ENCODE assay signal across 11 cellular contexts in the genomic region with DNA sequence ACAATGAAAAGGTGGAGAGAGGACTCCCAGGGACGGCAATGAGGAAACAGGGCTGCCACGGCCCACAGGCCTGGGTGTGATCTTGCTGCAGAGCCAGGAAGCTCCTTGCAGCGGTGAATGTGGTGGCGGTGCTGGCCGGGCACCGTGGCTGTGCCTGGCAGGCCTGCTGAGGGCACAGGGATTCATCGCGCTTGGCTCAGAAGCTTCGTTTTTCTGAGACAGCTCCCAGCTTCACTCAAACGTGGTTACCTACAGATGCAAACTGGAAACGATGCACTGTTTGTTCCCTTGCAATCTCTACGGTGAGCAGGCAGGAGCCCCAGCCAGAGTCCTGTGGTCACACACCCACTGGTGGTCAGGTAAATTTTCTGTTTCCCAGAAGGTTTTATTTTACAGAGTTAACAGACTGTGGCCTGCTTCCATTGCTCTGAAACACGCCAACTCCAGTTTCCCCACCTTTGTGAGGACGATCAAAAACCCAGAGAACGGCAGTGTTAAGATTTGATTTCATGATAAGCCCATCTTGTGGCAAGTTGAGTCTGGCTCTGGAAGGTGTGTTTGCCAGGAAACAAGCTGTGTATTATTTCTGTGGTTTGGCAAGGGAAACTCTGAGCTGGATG.
DNase-seq lines count a peak whose midpoint lies in the region; ATAC-seq and TF ChIP-seq lines count a peak whose summit lies in the region.
"Had no signal": no experiment of that assay in that cellular context is flagged by ENCODE, and none has a peak within 500 bp of the region (broad histone marks: within the 10 kb centered on the region; RNA-seq: fewer than 3 reads in every experiment).

No MANE protein-coding gene starts in this region.

- peak overlapping the region; percentile 23 for H3K4me3 Mint-ChIP-seq in activated CD8-positive, alpha-beta memory T cell treated with anti-CD3 and anti-CD28 coated beads, Interleukin-2, amount 10 ng/mL, durations not matched to agents 7 days and 5 days
- no peak overlapping the region for H3K4me3 Mint-ChIP-seq in type B pancreatic cell
- H3K4me3 Mint-ChIP-seq: CD4-positive, CD25-positive, alpha-beta regulatory T cell had no signal

- H3K4me1 ChIP-seq in right atrium auricular region (no peaks in the 10 kb centered on the region), heart right ventricle (peaks cover 0 to 25% (median 0%) of the 10 kb centered on the region in 9 donors), foreskin keratinocyte (peaks cover 18% of the 10 kb centered on the region)

- H3K27ac ChIP-seq in right atrium auricular region (no peak overlapping the region), heart right ventricle (peak overlapping the region in 1 of 10 donors; percentile 6), foreskin keratinocyte (peak overlapping the region; percentile 57)
- H3K27ac ChIP-seq: thyroid gland had no signal

- no peaks in the 10 kb centered on the region for H3K9me3 Mint-ChIP-seq in activated CD8-positive, alpha-beta memory T cell treated with anti-CD3 and anti-CD28 coated beads, Interleukin-2, amount 10 ng/mL, durations not matched to agents 7 days and 5 days (ENCODE audit: low read depth)
- no peaks in the 10 kb centered on the region for H3K9me3 Mint-ChIP-seq in type B pancreatic cell

- H3K4me3 ChIP-seq in right atrium auricular region: no peak overlapping the region
- no peak overlapping the region for H3K4me3 ChIP-seq in heart right ventricle
- H3K4me3 ChIP-seq: thyroid gland had no signal

- H3K9me3 ChIP-seq in right atrium auricular region (no peaks in the 10 kb centered on the region), heart right ventricle (no peaks in the 10 kb centered on the region)
- H3K9me3 ChIP-seq: thyroid gland had no signal

- TF ChIP-seq CTCF in right atrium auricular region (IDR thresholded peaks at IDR 0.05) (no peak), heart right ventricle (IDR thresholded peaks at IDR 0.05) (no peak), foreskin keratinocyte (conservative IDR thresholded peaks at IDR 0.05) (peak; percentile 26), type B pancreatic cell (conservative IDR thresholded peaks at IDR 0.05) (no peak)

- H3K4me1 Mint-ChIP-seq in activated CD8-positive, alpha-beta memory T cell treated with anti-CD3 and anti-CD28 coated beads, Interleukin-2, amount 10 ng/mL, durations not matched to agents 7 days and 5 days: peaks cover 63% of the 10 kb centered on the region
- H3K4me1 Mint-ChIP-seq in type B pancreatic cell (ENCODE audit: unreplicated experiment): peaks cover 5% of the 10 kb centered on the region

- H3K27ac Mint-ChIP-seq in activated CD8-positive, alpha-beta memory T cell treated with anti-CD3 and anti-CD28 coated beads, Interleukin-2, amount 10 ng/mL, durations not matched to agents 7 days and 5 days: peak overlapping the region; percentile 91
- no peak overlapping the region for H3K27ac Mint-ChIP-seq in type B pancreatic cell

- H3K27me3 ChIP-seq in right atrium auricular region (no peaks in the 10 kb centered on the region), heart right ventricle (no peaks in the 10 kb centered on the region), foreskin keratinocyte (no peaks in the 10 kb centered on the region)
- H3K27me3 ChIP-seq: thyroid gland had no signal

- CTCF ChIA-PET in activated CD8-positive, alpha-beta memory T cell treated with anti-CD3 and anti-CD28 coated beads, Interleukin-2, amount 10 ng/mL, durations not matched to agents 7 days and 5 days (lab: Charles Lee): interaction anchor here (0.8 to 6.2 kb wide), 12 partner anchors 9 to 263 kb away, joined by 3 to 52 read pairs (median 4); no protein-coding TSS in a partner anchor

- H3K36me3 Mint-ChIP-seq in activated CD8-positive, alpha-beta memory T cell treated with anti-CD3 and anti-CD28 coated beads, Interleukin-2, amount 10 ng/mL, durations not matched to agents 7 days and 5 days: peaks cover 16% of the 10 kb centered on the region
- no peaks in the 10 kb centered on the region for H3K36me3 Mint-ChIP-seq in type B pancreatic cell
- H3K36me3 Mint-ChIP-seq: CD4-positive, CD25-positive, alpha-beta regulatory T cell had no signal

- ATAC-seq in heart right ventricle (no peak), foreskin keratinocyte (peak; percentile 49)
- peak; percentile 67 for ATAC-seq in activated CD8-positive, alpha-beta memory T cell treated with anti-CD3 and anti-CD28 coated beads, Interleukin-2, amount 10 ng/mL, durations not matched to agents 7 days and 5 days

- DNase-seq in right atrium auricular region (ENCODE audit: low spot score): peak; percentile 43
- DNase-seq in heart right ventricle: no peak
- peak; percentile 77 for DNase-seq in activated CD8-positive, alpha-beta memory T cell treated with anti-CD3 and anti-CD28 coated beads, Interleukin-2, amount 10 ng/mL, durations not matched to agents 7 days and 5 days
- DNase-seq in foreskin keratinocyte: peak; percentile 80 to 88
- peak; percentile 31 for DNase-seq in type B pancreatic cell (ENCODE audit: extremely low spot score, unreplicated experiment)
- DNase-seq in NCI-H345 treated with DMSO at 0.1 percent for 48 hours (lab: John Stamatoyannopoulos, UW; ENCODE audit: unreplicated experiment): no peak
- no peak for DNase-seq in EL
- no peak for DNase-seq in NCI-H446 treated with DMSO at 0.1 percent for 48 hours (lab: John Stamatoyannopoulos, UW)
- DNase-seq: CD4-positive, CD25-positive, alpha-beta regulatory T cell; NCI-H1930; thyroid gland had no signal

- intact Hi-C loops in heart right ventricle (cut with DNase I): no loop called here

- H3K36me3 ChIP-seq in right atrium auricular region: no peaks in the 10 kb centered on the region
- H3K36me3 ChIP-seq in heart right ventricle: no peaks in the 10 kb centered on the region
- H3K36me3 ChIP-seq: thyroid gland had no signal

- no peaks in the 10 kb centered on the region for H3K27me3 Mint-ChIP-seq in activated CD8-positive, alpha-beta memory T cell treated with anti-CD3 and anti-CD28 coated beads, Interleukin-2, amount 10 ng/mL, durations not matched to agents 7 days and 5 days
- no peaks in the 10 kb centered on the region for H3K27me3 Mint-ChIP-seq in type B pancreatic cell

- WGBS in heart right ventricle, 2 donors: 79 to 85% methylated on average over 15 of the region's 15 CpGs

Comparison
In these comparisons a context has a peak if more than half of its experiments do, and no peak if none do; other contexts are left out.
1. DNase-seq: peak in right atrium auricular region (single experiment), activated CD8-positive, alpha-beta memory T cell treated with anti-CD3 and anti-CD28 coated beads, Interleukin-2, amount 10 ng/mL, durations not matched to agents 7 days and 5 days (single experiment), foreskin keratinocyte (2 of 2) and type B pancreatic cell (single experiment); none in heart right ventricle (0 of 2), NCI-H345 treated with DMSO at 0.1 percent for 48 hours (single experiment), EL (single experiment) and NCI-H446 treated with DMSO at 0.1 percent for 48 hours (single experiment).
2. ATAC-seq: peak in activated CD8-positive, alpha-beta memory T cell treated with anti-CD3 and anti-CD28 coated beads, Interleukin-2, amount 10 ng/mL, durations not matched to agents 7 days and 5 days (single experiment) and foreskin keratinocyte (single experiment); none in heart right ventricle (0 of 8).